In the genomic region with DNA sequence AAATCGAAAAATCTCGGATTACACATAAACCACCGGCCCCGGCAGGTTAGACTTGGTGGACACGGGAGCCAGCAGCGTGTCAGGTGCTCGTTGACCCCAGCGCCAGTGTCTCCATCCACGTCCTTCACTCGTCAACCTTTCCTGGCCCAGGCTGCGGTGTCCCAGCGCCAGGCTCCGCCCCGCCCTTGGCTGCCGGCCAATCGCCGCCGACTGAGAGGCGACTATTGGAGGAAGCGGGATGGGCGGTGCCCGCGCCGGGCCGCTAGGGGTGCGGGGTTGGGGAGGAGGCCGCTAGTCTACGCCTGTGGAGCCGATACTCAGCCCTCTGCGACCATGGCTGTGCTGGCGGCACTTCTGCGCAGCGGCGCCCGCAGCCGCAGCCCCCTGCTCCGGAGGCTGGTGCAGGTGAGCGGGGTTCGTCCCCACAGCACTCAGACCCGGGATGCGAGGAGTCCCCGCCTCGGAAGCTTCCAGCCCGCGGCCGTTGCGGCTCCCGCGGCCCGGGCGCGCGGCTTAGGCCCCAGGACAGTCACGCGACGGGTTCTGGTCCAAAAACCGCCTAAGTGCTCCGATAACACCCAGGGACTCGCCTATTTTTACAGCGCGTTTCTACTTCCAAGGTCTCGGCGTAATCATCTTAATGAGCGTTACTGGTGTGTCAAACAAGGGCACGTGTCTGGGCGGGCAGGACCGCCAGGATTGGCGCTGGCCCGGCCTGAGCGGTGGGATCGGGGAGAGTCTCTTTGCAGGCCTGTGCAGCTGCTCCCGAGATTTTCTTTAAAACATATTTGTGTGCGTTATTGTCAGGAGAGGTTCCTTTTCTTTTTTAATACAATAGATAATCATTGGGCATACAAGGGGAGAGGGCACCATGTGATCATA, we compare ENCODE assay signal across 1 cellular context.
TF ChIP-seq lines count a peak whose summit lies in the region.

Gene ACAT1, plus strand, starts transcription at position 294 of the 882 bp plus-strand sequence. Its CDS starts 40 bp downstream, at position 334.

TF ChIP-seq in HepG2, 621 proteins besides CTCF, POLR2A, EP300 and RAD21 (continued from another document and continues in another):
- TF ChIP-seq, protein P1, sequence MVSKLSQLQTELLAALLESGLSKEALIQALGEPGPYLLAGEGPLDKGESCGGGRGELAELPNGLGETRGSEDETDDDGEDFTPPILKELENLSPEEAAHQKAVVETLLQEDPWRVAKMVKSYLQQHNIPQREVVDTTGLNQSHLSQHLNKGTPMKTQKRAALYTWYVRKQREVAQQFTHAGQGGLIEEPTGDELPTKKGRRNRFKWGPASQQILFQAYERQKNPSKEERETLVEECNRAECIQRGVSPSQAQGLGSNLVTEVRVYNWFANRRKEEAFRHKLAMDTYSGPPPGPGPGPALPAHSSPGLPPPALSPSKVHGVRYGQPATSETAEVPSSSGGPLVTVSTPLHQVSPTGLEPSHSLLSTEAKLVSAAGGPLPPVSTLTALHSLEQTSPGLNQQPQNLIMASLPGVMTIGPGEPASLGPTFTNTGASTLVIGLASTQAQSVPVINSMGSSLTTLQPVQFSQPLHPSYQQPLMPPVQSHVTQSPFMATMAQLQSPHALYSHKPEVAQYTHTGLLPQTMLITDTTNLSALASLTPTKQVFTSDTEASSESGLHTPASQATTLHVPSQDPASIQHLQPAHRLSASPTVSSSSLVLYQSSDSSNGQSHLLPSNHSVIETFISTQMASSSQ (IDR thresholded peaks at IDR 0.05; ENCODE audit: low read depth): no peak
- TF ChIP-seq, protein P1 (CRISPR knock-in tag; IDR thresholded peaks at IDR 0.05; ENCODE audit: borderline replicate concordance): no peak
- TF ChIP-seq ZNF24 (IDR thresholded peaks at IDR 0.05): no peak
- TF ChIP-seq ZKSCAN8 (CRISPR knock-in tag; IDR thresholded peaks at IDR 0.05; ENCODE audit: borderline replicate concordance): no peak; the same call in 1 of the 2 replicates
- no peak for TF ChIP-seq PCBP1 (IDR thresholded peaks at IDR 0.05; ENCODE audit: borderline replicate concordance, low read depth, low read length)
- peak; percentile 95 for TF ChIP-seq ZNF501 (CRISPR knock-in tag; IDR thresholded peaks at IDR 0.05)
- peak; percentile 48 for TF ChIP-seq ZNF503 (CRISPR knock-in tag; IDR thresholded peaks at IDR 0.05)
- TF ChIP-seq ZNF230 (CRISPR knock-in tag; IDR thresholded peaks at IDR 0.05): no peak
- TF ChIP-seq ZNF775 (CRISPR knock-in tag; IDR thresholded peaks at IDR 0.05; ENCODE audit: borderline replicate concordance): no peak
- no peak for TF ChIP-seq USF2 (IDR thresholded peaks at IDR 0.05; ENCODE audit: low read depth, low read length)
- peak; percentile 63; the same call in 1 of the 2 replicates for TF ChIP-seq USF2 (CRISPR knock-in tag; IDR thresholded peaks at IDR 0.05; ENCODE audit: borderline replicate concordance)
- TF ChIP-seq TCF12 (IDR thresholded peaks at IDR 0.05): no peak
- peak; percentile 84 for TF ChIP-seq TCF12 (CRISPR knock-in tag; IDR thresholded peaks at IDR 0.05)
- peak; percentile 43; the same call in 1 of the 2 replicates for TF ChIP-seq ZNF782 (CRISPR knock-in tag; IDR thresholded peaks at IDR 0.05; ENCODE audit: borderline replicate concordance)
- no peak; the same call in 1 of the 2 replicates for TF ChIP-seq ZNF280B (CRISPR knock-in tag; IDR thresholded peaks at IDR 0.05; ENCODE audit: borderline replicate concordance)
- TF ChIP-seq GZF1 (CRISPR knock-in tag; IDR thresholded peaks at IDR 0.05): no peak
- TF ChIP-seq, protein P2, sequence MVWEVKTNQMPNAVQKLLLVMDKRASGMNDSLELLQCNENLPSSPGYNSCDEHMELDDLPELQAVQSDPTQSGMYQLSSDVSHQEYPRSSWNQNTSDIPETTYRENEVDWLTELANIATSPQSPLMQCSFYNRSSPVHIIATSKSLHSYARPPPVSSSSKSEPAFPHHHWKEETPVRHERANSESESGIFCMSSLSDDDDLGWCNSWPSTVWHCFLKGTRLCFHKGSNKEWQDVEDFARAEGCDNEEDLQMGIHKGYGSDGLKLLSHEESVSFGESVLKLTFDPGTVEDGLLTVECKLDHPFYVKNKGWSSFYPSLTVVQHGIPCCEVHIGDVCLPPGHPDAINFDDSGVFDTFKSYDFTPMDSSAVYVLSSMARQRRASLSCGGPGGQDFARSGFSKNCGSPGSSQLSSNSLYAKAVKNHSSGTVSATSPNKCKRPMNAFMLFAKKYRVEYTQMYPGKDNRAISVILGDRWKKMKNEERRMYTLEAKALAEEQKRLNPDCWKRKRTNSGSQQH (CRISPR knock-in tag; IDR thresholded peaks at IDR 0.05; ENCODE audit: low read depth): no peak
- TF ChIP-seq SRF (IDR thresholded peaks at IDR 0.05; ENCODE audit: low read depth, low read length): no peak
- TF ChIP-seq SNAPC5 (CRISPR knock-in tag; IDR thresholded peaks at IDR 0.05; ENCODE audit: borderline replicate concordance): no peak
- TF ChIP-seq, protein P3, sequence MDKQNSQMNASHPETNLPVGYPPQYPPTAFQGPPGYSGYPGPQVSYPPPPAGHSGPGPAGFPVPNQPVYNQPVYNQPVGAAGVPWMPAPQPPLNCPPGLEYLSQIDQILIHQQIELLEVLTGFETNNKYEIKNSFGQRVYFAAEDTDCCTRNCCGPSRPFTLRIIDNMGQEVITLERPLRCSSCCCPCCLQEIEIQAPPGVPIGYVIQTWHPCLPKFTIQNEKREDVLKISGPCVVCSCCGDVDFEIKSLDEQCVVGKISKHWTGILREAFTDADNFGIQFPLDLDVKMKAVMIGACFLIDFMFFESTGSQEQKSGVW (CRISPR knock-in tag; IDR thresholded peaks at IDR 0.05; ENCODE audit: borderline replicate concordance): no peak
- TF ChIP-seq, protein P4, sequence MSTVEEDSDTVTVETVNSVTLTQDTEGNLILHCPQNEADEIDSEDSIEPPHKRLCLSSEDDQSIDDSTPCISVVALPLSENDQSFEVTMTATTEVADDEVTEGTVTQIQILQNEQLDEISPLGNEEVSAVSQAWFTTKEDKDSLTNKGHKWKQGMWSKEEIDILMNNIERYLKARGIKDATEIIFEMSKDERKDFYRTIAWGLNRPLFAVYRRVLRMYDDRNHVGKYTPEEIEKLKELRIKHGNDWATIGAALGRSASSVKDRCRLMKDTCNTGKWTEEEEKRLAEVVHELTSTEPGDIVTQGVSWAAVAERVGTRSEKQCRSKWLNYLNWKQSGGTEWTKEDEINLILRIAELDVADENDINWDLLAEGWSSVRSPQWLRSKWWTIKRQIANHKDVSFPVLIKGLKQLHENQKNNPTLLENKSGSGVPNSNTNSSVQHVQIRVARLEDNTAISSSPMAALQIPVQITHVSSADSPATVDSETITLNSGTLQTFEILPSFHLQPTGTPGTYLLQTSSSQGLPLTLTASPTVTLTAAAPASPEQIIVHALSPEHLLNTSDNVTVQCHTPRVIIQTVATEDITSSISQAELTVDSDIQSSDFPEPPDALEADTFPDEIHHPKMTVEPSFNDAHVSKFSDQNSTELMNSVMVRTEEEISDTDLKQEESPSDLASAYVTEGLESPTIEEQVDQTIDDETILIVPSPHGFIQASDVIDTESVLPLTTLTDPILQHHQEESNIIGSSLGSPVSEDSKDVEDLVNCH (CRISPR knock-in tag; IDR thresholded peaks at IDR 0.05): no peak
- 0 out of 2 replicates have a peak, but pooled peaks have one; percentile 23 for TF ChIP-seq ZBTB20 (CRISPR knock-in tag; IDR thresholded peaks at IDR 0.05; ENCODE audit: borderline replicate concordance, low read depth)
- TF ChIP-seq ZNF598 (CRISPR knock-in tag; IDR thresholded peaks at IDR 0.05; ENCODE audit: borderline replicate concordance): peak; percentile 79; the same call in 1 of the 2 replicates
- no peak for TF ChIP-seq RBM22 (optimal IDR thresholded peaks at IDR 0.05; ENCODE audit: low read length)
- TF ChIP-seq, protein P5, sequence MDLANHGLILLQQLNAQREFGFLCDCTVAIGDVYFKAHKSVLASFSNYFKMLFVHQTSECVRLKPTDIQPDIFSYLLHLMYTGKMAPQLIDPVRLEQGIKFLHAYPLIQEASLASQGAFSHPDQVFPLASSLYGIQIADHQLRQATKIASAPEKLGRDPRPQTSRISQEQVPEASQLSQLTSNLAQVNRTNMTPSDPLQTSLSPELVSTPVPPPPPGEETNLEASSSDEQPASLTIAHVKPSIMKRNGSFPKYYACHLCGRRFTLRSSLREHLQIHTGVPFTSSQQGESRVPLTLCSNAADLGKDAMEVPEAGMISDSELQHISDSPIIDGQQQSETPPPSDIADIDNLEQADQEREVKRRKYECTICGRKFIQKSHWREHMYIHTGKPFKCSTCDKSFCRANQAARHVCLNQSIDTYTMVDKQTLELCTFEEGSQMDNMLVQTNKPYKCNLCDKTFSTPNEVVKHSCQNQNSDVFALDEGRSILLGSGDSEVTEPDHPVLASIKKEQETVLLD (CRISPR knock-in tag; IDR thresholded peaks at IDR 0.05; ENCODE audit: low read depth): no peak
- TF ChIP-seq XRCC5 (optimal IDR thresholded peaks at IDR 0.05; ENCODE audit: low read length): peak; percentile 28
- no peak for TF ChIP-seq DBP (CRISPR knock-in tag; IDR thresholded peaks at IDR 0.05; ENCODE audit: not compliant biosample characterization)
- no peak for TF ChIP-seq KLF9 (CRISPR knock-in tag; IDR thresholded peaks at IDR 0.05; ENCODE audit: low read depth)
- no peak; the same call in 1 of the 2 replicates for TF ChIP-seq HDAC2 (CRISPR knock-in tag; IDR thresholded peaks at IDR 0.05)
- no peak for TF ChIP-seq TAF15 (IDR thresholded peaks at IDR 0.05; ENCODE audit: low read depth, low read length, poor library complexity, severe bottlenecking)
- TF ChIP-seq ZNF124 (CRISPR knock-in tag; IDR thresholded peaks at IDR 0.05): peak; percentile 52; the same call in 1 of the 2 replicates
- TF ChIP-seq, protein P6, sequence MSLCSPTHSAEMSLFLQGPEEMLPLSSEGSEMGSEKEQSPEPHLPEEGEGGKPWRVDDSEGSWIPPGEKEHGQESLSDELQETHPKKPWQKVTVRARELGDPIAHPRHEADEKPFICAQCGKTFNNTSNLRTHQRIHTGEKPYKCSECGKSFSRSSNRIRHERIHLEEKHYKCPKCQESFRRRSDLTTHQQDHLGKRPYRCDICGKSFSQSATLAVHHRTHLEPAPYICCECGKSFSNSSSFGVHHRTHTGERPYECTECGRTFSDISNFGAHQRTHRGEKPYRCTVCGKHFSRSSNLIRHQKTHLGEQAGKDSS (CRISPR knock-in tag; IDR thresholded peaks at IDR 0.05; ENCODE audit: borderline replicate concordance, low read depth): peak; percentile 59; the same call in 1 of the 2 replicates
